ENCODE assay signal across 1 cellular context in the genomic region with DNA sequence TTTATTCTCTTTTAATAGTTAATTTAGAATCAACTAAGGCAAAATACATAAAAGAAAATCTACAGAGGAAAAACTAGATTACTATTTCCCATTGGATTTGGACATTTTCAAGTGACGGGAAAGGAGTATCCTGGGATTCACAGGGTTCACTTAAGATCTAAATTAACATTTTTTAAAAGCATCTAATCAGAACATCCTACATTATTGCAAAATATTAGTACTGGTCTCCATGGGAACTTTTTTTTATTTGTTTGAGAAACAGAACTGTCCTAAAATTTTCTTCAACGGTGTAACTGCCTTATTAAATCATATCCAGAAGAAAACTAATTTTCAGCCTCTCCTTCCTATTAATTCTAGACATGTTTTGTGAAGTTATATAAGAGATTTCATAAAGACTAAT.
TF ChIP-seq lines count a peak whose summit lies in the region.

No MANE protein-coding gene starts in this region.

TF ChIP-seq in HepG2, 621 proteins besides CTCF, POLR2A, EP300 and RAD21:
- TF ChIP-seq ZNF670 (CRISPR knock-in tag; IDR thresholded peaks at IDR 0.05; ENCODE audit: borderline replicate concordance) = no peak
- no peak for TF ChIP-seq ZNF672 (CRISPR knock-in tag; IDR thresholded peaks at IDR 0.05)
- TF ChIP-seq ZNF263 (CRISPR knock-in tag; IDR thresholded peaks at IDR 0.05) = no peak
- TF ChIP-seq ZNF12 (CRISPR knock-in tag; IDR thresholded peaks at IDR 0.05) = no peak
- TF ChIP-seq MED13 (CRISPR knock-in tag; IDR thresholded peaks at IDR 0.05) = no peak
- no peak for TF ChIP-seq ZNF367 (CRISPR knock-in tag; IDR thresholded peaks at IDR 0.05; ENCODE audit: borderline replicate concordance)
- TF ChIP-seq ZNF207 (IDR thresholded peaks at IDR 0.05; ENCODE audit: borderline replicate concordance) = no peak
- TF ChIP-seq DDIT3 (CRISPR knock-in tag; IDR thresholded peaks at IDR 0.05) = no peak
